ENCODE assay signal across 8 cellular contexts in the genomic region with DNA sequence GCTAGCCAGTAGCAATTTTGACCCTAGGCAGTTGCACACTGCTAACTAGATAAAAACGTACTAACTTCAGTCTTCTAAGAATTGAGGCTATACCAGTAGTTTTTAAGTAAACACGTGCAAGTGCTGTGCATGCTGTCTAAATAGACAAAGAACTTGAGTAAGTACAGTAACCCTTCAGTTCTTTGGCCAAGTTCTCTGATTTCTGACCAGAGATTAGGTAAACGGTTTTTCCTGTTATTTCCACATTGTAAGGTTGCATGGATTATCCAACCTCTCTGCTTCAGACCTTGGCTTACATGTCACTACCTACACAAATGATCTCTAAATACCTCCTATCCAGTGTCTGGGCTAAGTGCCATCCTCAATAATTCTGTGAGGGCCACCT. TPM values are rescaled to one million over a fixed set of nuclear protein-coding genes. Genes with fewer than 3 reads are reported as not detected.
A peak's percentile ranks its signal among the peaks of the same experiment; 100 is the strongest.
DNase-seq lines count a peak whose midpoint lies in the region; ATAC-seq and TF ChIP-seq lines count a peak whose summit lies in the region.

No MANE protein-coding gene starts in this region.

- no peaks in the 10 kb centered on the region for H3K9me3 Mint-ChIP-seq in activated CD4-positive, alpha-beta memory T cell treated with anti-CD3 and anti-CD28 coated beads for 36 hours
- H3K9me3 Mint-ChIP-seq in stimulated activated memory B cell treated with anti-CD40 and anti-IgM and Interleukin-4, amounts not matched to agents 10 μg/mL and 1 μg/mL and 100 μg/mL, for 72 hours, result no peaks in the 10 kb centered on the region

- CTCF ChIA-PET in activated CD4-positive, alpha-beta memory T cell treated with anti-CD3 and anti-CD28 coated beads for 36 hours (lab: Charles Lee), result interaction anchor here (0.6 to 8.9 kb wide), 42 partner anchors 10 to 643 kb away, joined by 3 to 277 read pairs (median 6); partner anchors contain the start of genes ACAP2, LSG1 and PPP1R2
- CTCF ChIA-PET in HEK293T (lab: Yijun Ruan, JAX), result interaction anchor here (1.0 to 1.5 kb wide), 2 partner anchors 9 to 250 kb away, joined by 7 to 9 read pairs; no protein-coding TSS in a partner anchor

- intact Hi-C loops in activated CD4-positive, alpha-beta memory T cell treated with anti-CD3 and anti-CD28 coated beads for 36 hours (cut with micrococcal nuclease), result loop anchor here (1.0 to 5.0 kb wide), 7 partner anchors 171 to 579 kb away; partner anchors contain the start of genes ACAP2 and PPP1R2

- H3K4me3 ChIP-seq in iPS-11a (ENCODE audit: low read depth, low read length), result peak overlapping the region; percentile 50

- H3K4me3 Mint-ChIP-seq in activated CD4-positive, alpha-beta memory T cell treated with anti-CD3 and anti-CD28 coated beads for 36 hours, result peak overlapping the region; percentile 81
- peak overlapping the region; percentile 93 for H3K4me3 Mint-ChIP-seq in stimulated activated memory B cell treated with anti-CD40 and anti-IgM and Interleukin-4, amounts not matched to agents 10 μg/mL and 1 μg/mL and 100 μg/mL, for 72 hours

- ATAC-seq in HG02588 (IDR thresholded peaks at IDR 0.05; ENCODE audit: unreplicated experiment) (peak; percentile 0), HG03521 (IDR thresholded peaks at IDR 0.05; ENCODE audit: unreplicated experiment) (no peak)
- no peak for ATAC-seq in stimulated activated memory B cell treated with anti-CD40 and anti-IgM and Interleukin-4, amounts not matched to agents 10 μg/mL and 1 μg/mL and 100 μg/mL, for 72 hours

- no peak for DNase-seq in activated CD4-positive, alpha-beta memory T cell treated with anti-CD3 and anti-CD28 coated beads for 36 hours
- DNase-seq in NCI-H1048 (lab: John Stamatoyannopoulos, UW) (no peak), HEK293T (ENCODE audit: extremely low spot score) (no peak), SK-N-DZ (ENCODE audit: low spot score) (no peak)

- H3K36me3 Mint-ChIP-seq in activated CD4-positive, alpha-beta memory T cell treated with anti-CD3 and anti-CD28 coated beads for 36 hours, result no peaks in the 10 kb centered on the region
- peaks cover 13% of the 10 kb centered on the region for H3K36me3 Mint-ChIP-seq in stimulated activated memory B cell treated with anti-CD40 and anti-IgM and Interleukin-4, amounts not matched to agents 10 μg/mL and 1 μg/mL and 100 μg/mL, for 72 hours

- POLR2A ChIA-PET in activated CD4-positive, alpha-beta memory T cell treated with anti-CD3 and anti-CD28 coated beads for 36 hours (lab: Charles Lee), result interaction anchor here (0.8 to 3.1 kb wide), 11 partner anchors 13 to 589 kb away, joined by 3 to 22 read pairs (median 4); partner anchors contain the start of genes ACAP2, FAM43A and PPP1R2
- POLR2A ChIA-PET in HEK293T (lab: Yijun Ruan, JAX), result interaction anchor here (2.4 kb wide), 1 partner anchor 11 kb away, joined by 14 read pairs; no protein-coding TSS in a partner anchor

- peak overlapping the region; percentile 75 for H3K27ac Mint-ChIP-seq in activated CD4-positive, alpha-beta memory T cell treated with anti-CD3 and anti-CD28 coated beads for 36 hours
- peak overlapping the region; percentile 80 for H3K27ac Mint-ChIP-seq in stimulated activated memory B cell treated with anti-CD40 and anti-IgM and Interleukin-4, amounts not matched to agents 10 μg/mL and 1 μg/mL and 100 μg/mL, for 72 hours

- H3K4me1 Mint-ChIP-seq in activated CD4-positive, alpha-beta memory T cell treated with anti-CD3 and anti-CD28 coated beads for 36 hours (ENCODE audit: low read depth), result peaks cover 21% of the 10 kb centered on the region
- H3K4me1 Mint-ChIP-seq in stimulated activated memory B cell treated with anti-CD40 and anti-IgM and Interleukin-4, amounts not matched to agents 10 μg/mL and 1 μg/mL and 100 μg/mL, for 72 hours, result peaks cover 26% of the 10 kb centered on the region

- H3K27me3 Mint-ChIP-seq in activated CD4-positive, alpha-beta memory T cell treated with anti-CD3 and anti-CD28 coated beads for 36 hours, result no peaks in the 10 kb centered on the region
- no peaks in the 10 kb centered on the region for H3K27me3 Mint-ChIP-seq in stimulated activated memory B cell treated with anti-CD40 and anti-IgM and Interleukin-4, amounts not matched to agents 10 μg/mL and 1 μg/mL and 100 μg/mL, for 72 hours

TF ChIP-seq in HEK293T, 16 proteins besides CTCF, POLR2A, EP300 and RAD21:
- no peak for TF ChIP-seq ELF4 (IDR thresholded peaks at IDR 0.05)
- TF ChIP-seq NFRKB (IDR thresholded peaks at IDR 0.05), result no peak
- TF ChIP-seq SUZ12 (IDR thresholded peaks at IDR 0.05), result no peak
- TF ChIP-seq CTBP1 (IDR thresholded peaks at IDR 0.05; ENCODE audit: borderline replicate concordance), result no peak
- TF ChIP-seq BHLHE40 (IDR thresholded peaks at IDR 0.05; ENCODE audit: borderline replicate concordance), result no peak
- TF ChIP-seq L3MBTL2 (conservative IDR thresholded peaks at IDR 0.05), result no peak
- TF ChIP-seq TARDBP (IDR thresholded peaks at IDR 0.05), result no peak
- TF ChIP-seq LEF1 (IDR thresholded peaks at IDR 0.05; ENCODE audit: borderline replicate concordance), result no peak
- no peak for TF ChIP-seq ZNF384 (IDR thresholded peaks at IDR 0.05)
- no peak for TF ChIP-seq ARNT (IDR thresholded peaks at IDR 0.05)
- TF ChIP-seq, protein P1, sequence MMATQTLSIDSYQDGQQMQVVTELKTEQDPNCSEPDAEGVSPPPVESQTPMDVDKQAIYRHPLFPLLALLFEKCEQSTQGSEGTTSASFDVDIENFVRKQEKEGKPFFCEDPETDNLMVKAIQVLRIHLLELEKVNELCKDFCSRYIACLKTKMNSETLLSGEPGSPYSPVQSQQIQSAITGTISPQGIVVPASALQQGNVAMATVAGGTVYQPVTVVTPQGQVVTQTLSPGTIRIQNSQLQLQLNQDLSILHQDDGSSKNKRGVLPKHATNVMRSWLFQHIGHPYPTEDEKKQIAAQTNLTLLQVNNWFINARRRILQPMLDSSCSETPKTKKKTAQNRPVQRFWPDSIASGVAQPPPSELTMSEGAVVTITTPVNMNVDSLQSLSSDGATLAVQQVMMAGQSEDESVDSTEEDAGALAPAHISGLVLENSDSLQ (IDR thresholded peaks at IDR 0.05), result no peak
- TF ChIP-seq SP1 (IDR thresholded peaks at IDR 0.05), result no peak
- no peak for TF ChIP-seq FOXK2 (IDR thresholded peaks at IDR 0.05)
- TF ChIP-seq HDGF (IDR thresholded peaks at IDR 0.05; ENCODE audit: borderline replicate concordance), result no peak
- no peak for TF ChIP-seq FOXM1 (IDR thresholded peaks at IDR 0.05; ENCODE audit: borderline replicate concordance)
- TF ChIP-seq FOXA1 (IDR thresholded peaks at IDR 0.05), result no peak

RNA-seq across cellular contexts. Expression of gene XXYLT1, which starts 0.9 kb away (rescaled TPM):
- 1 to 10 TPM; 3.3 to 4.4 TPM for total RNA-seq in activated CD4-positive, alpha-beta memory T cell treated with anti-CD3 and anti-CD28 coated beads for 36 hours
- 34.7 and 43.7 TPM in 2 replicates for polyA plus RNA-seq in SK-N-DZ (2014; cell fraction: cytosol; rRNA removed)
- 14.4 and 21.9 TPM in 2 replicates for polyA plus RNA-seq in SK-N-DZ (2014; cell fraction: nucleus; rRNA removed)
